8 cellular contexts compared by ENCODE assay signal in the genomic region with DNA sequence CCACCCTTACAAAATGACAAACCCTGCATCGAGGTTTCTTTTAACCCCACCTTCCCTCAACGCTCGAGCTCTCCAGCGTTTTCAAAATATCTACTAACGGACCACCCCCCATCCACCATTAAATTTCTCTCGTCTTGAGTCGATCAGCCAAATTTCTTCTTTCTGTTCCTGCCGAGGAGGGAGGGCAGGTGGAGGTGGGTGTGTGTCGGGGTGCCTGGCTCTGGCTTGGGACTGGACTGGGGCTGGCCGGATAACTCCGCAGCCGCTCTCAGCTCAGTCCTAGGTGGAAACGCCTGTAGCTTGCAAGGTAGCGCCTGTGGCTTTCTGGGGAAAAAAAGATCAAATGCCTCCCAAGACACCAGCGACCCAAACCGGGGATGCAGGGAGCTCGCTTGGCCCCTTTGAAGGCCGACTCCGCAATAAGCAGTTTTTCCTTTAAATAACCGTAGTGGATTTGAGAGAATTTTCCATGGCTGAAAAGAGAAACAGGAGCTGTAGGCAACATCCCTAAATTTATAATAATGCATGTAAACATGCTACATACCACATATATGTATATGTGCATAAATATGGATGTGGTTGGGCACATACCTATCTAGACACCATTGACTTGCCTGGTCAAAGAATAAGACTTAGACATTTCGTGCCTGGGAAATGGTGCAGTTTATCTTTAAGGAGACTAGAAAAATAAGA. TPM values are rescaled to one million over a fixed set of nuclear protein-coding genes. Genes with fewer than 3 reads are reported as not detected.
DNase-seq lines count a peak whose midpoint lies in the region; ATAC-seq, FAIRE-seq and TF ChIP-seq lines count a peak whose summit lies in the region.

No MANE protein-coding gene starts in this region.

- no peak overlapping the region; a peak in 1 of 6 replicates for H3K4me3 ChIP-seq in HepG2 (replicated peaks in 1 of 3; ENCODE audit: insufficient read depth in 1 of 3, low read depth in 2 of 3, low read length in 3 of 3)
- H3K4me3 ChIP-seq in right lobe of liver = peak overlapping the region in 1 of 3 donors; percentile 51
- peak overlapping the region; percentile 57 for H3K4me3 ChIP-seq in SJCRH30
- peak overlapping the region; percentile 36 to 42 for H3K4me3 ChIP-seq in foreskin fibroblast (ENCODE audit: low read depth in 1 of 2, low read length in 2 of 2)
- peak overlapping the region; percentile 49 for H3K4me3 ChIP-seq in skeletal muscle cell (ENCODE audit: low read depth, low read length)

- no peak overlapping the region for H3K9ac ChIP-seq in HepG2 (ENCODE audit: insufficient read depth, low read depth, low read length)

- H3K79me2 ChIP-seq in HepG2 (ENCODE audit: insufficient read depth, low read length) = no peaks in the 10 kb centered on the region

- DNase-seq in HepG2 (ENCODE audit: low spot score) = no peak
- DNase-seq in right lobe of liver = no peak
- peak in 1 of 2 experiments; percentile 10 for DNase-seq in SJCRH30
- DNase-seq in foreskin fibroblast = no peak
- no peak for DNase-seq in skeletal muscle cell (ENCODE audit: low read depth)

- peak overlapping the region; percentile 58 for H3K4me2 ChIP-seq in HepG2 (ENCODE audit: low read depth, low read length)

- H3K27me3 ChIP-seq in HepG2 (ENCODE audit: control insufficient read depth in 1 of 2, insufficient read depth in 2 of 2, low read length in 2 of 2) (peaks cover 9 to 64% of the 10 kb centered on the region in 2 experiments; a peak in 4 of 5 replicates), right lobe of liver (peaks cover 13 to 21% of the 10 kb centered on the region in 2 donors), SJCRH30 (peaks cover 18% of the 10 kb centered on the region)

- 18% methylated on average over 21 of the region's 21 CpGs for WGBS in HepG2 (ENCODE audit: low lambda C conversion rate)
- 5% methylated on average over 20 of the region's 21 CpGs for WGBS in right lobe of liver (ENCODE audit: insufficient coverage, low coverage, low lambda C conversion rate, missing lambda C conversion rate)

- TF ChIP-seq POLR2A in HepG2 (IDR thresholded peaks at IDR 0.05; ENCODE audit: insufficient read depth in 1 of 2, low read depth in 2 of 2, low read length in 2 of 2) (no peak), right lobe of liver (IDR thresholded peaks at IDR 0.05) (no peak)

- no peak overlapping the region for H2AFZ ChIP-seq in HepG2 (ENCODE audit: low read length)

- TF ChIP-seq CTCF in HepG2 (CRISPR knock-in tag; IDR thresholded peaks at IDR 0.05) (no peak), right lobe of liver (IDR thresholded peaks at IDR 0.05) (no peak), foreskin fibroblast (IDR thresholded peaks at IDR 0.05; ENCODE audit: low read depth, low read length) (no peak)

- H3K27ac ChIP-seq in HepG2 (ENCODE audit: extremely low read length, insufficient read depth, low read length) (no peak overlapping the region), right lobe of liver (no peak overlapping the region), SJCRH30 (no peak overlapping the region)

- BruUV-seq in HepG2 (replicated peaks; lab: Mats Ljungman, UMichigan) = no TSS peak

- ATAC-seq in HepG2 = no peak
- no peak for ATAC-seq in right lobe of liver
- ATAC-seq in HG02981 (IDR thresholded peaks at IDR 0.05; ENCODE audit: unreplicated experiment) = no peak
- ATAC-seq in HG02885 (IDR thresholded peaks at IDR 0.05; ENCODE audit: poor library complexity, unreplicated experiment) = no peak
- no peak for ATAC-seq in GM18502 (IDR thresholded peaks at IDR 0.05; ENCODE audit: poor library complexity, unreplicated experiment)

- H3K4me1 ChIP-seq in HepG2 (ENCODE audit: insufficient read depth, low read length) (peaks cover 15% of the 10 kb centered on the region; the same call in 1 of the 2 replicates), right lobe of liver (peaks cover 0 to 34% (median 4%) of the 10 kb centered on the region in 4 donors), SJCRH30 (peaks cover 2% of the 10 kb centered on the region; the same call in 1 of the 2 replicates)

- POLR2A ChIA-PET in HepG2 (lab: Yijun Ruan, JAX) = no interaction called here

- H3K9me3 ChIP-seq in HepG2 (ENCODE audit: low read length) = no peaks in the 10 kb centered on the region
- H3K9me3 ChIP-seq in right lobe of liver = no peaks in the 10 kb centered on the region
- H3K9me3 ChIP-seq in SJCRH30 (replicated peaks) = no peaks in the 10 kb centered on the region

- no peak for TF ChIP-seq RAD21 in HepG2 (CRISPR knock-in tag; IDR thresholded peaks at IDR 0.05)

- intact Hi-C loops in HepG2 (cut with micrococcal nuclease; ENCODE audit: unreplicated experiment) = loop anchor here (5.0 kb wide), 1 partner anchor 460 kb away; no protein-coding TSS in a partner anchor
- intact Hi-C loops in right lobe of liver (cut with DNase I) = no loop called here

- no peaks in the 10 kb centered on the region for H4K20me1 ChIP-seq in HepG2 (ENCODE audit: insufficient read depth, low read length)

- no peak for FAIRE-seq in HepG2 (lab: Jason Lieb, UNC)

- TF ChIP-seq EP300 in HepG2 (IDR thresholded peaks at IDR 0.05; ENCODE audit: low read depth in 2 of 2, low read length in 2 of 2) (no peak), HepG2 (CRISPR knock-in tag; IDR thresholded peaks at IDR 0.05; ENCODE audit: borderline replicate concordance) (no peak)

- in situ Hi-C loops in HepG2 (cut with HindIII; ENCODE audit: extremely low pct_ligation_motif_present, low pct_unique_long_range_greater_than_20kb) = loop anchor here (25.0 kb wide), 1 partner anchor 465 kb away; no protein-coding TSS in a partner anchor

- CTCF ChIA-PET in HepG2 (lab: Yijun Ruan, JAX; ENCODE audit: low intra/inter-chr PET ratio, low total read pairs) = no interaction called here

- H3K36me3 ChIP-seq in HepG2 (replicated peaks in 1 of 2; ENCODE audit: control insufficient read depth in 1 of 2, insufficient read depth in 2 of 2, low read length in 2 of 2) (no peaks in the 10 kb centered on the region), right lobe of liver (no peaks in the 10 kb centered on the region), SJCRH30 (no peaks in the 10 kb centered on the region)

TF ChIP-seq in HepG2, 621 proteins besides CTCF, POLR2A, EP300 and RAD21:
- 0 out of 2 replicates have a peak, but pooled peaks have one; percentile 62 for TF ChIP-seq EZH2 (conservative IDR thresholded peaks at IDR 0.05; ENCODE audit: low read depth, low read length)
- TF ChIP-seq ZNF10 (CRISPR knock-in tag; IDR thresholded peaks at IDR 0.05; ENCODE audit: borderline replicate concordance, low read depth) = no peak

RNA-seq across cellular contexts. Expression of a gene that starts 1.9 kb away (rescaled TPM):
- 0.02 TPM in 1 of 2 replicates, not detected in the other for total RNA-seq in HepG2 (2016; rRNA removed; fragmentation: Illumina TruSeq; extraction: Trizol)
- total RNA-seq in HepG2 (2016; cell fraction: cytosol; rRNA removed; fragmentation: Illumina TruSeq; extraction: Trizol; ENCODE audit: low read depth) = not detected in 2 replicates
- not detected in 2 replicates for total RNA-seq in HepG2 (2016; cell fraction: insoluble cytoplasmic fraction; rRNA removed; fragmentation: Illumina TruSeq; extraction: Trizol)
- total RNA-seq in HepG2 (2016; cell fraction: membrane; rRNA removed; fragmentation: Illumina TruSeq; extraction: Trizol) = not detected in 2 replicates
- total RNA-seq in HepG2 (2016; cell fraction: nucleus; rRNA removed; fragmentation: Illumina TruSeq; extraction: Trizol) = not detected in 2 replicates
- 0.01 TPM in 2 replicates for polyA plus RNA-seq in HepG2 (2011; rRNA removed)
- 0.01 TPM in 1 of 2 replicates, not detected in the other for polyA plus RNA-seq in HepG2 (2011; cell fraction: cytosol; rRNA removed)
- polyA plus RNA-seq in HepG2 (2011; cell fraction: nucleus; rRNA removed) = 0.02 and 0.03 TPM in 2 replicates
- 0.01 TPM in 1 of 2 replicates, not detected in the other for polyA plus RNA-seq in HepG2 (2012)
- polyA plus RNA-seq in HepG2 (2016; cell fraction: cytosol; fragmentation: Illumina TruSeq; extraction: Trizol; ENCODE audit: low read depth) = not detected in 2 replicates
- polyA plus RNA-seq in HepG2 (2016; cell fraction: insoluble cytoplasmic fraction; fragmentation: Illumina TruSeq; extraction: Trizol; ENCODE audit: low read depth) = not detected in 2 replicates
- not detected in 2 replicates for polyA plus RNA-seq in HepG2 (2016; cell fraction: membrane; fragmentation: Illumina TruSeq; extraction: Trizol; ENCODE audit: low read depth)
- not detected in 2 replicates for polyA plus RNA-seq in HepG2 (2016; cell fraction: nucleus; fragmentation: Illumina TruSeq; extraction: Trizol; ENCODE audit: insufficient read depth, low read depth)
- polyA minus RNA-seq in HepG2 (2011; rRNA and poly(A)+ RNA removed; ENCODE audit: low replicate concordance) = 0.02 and 0.06 TPM in 2 replicates
- not detected in 2 replicates for polyA minus RNA-seq in HepG2 (2011; cell fraction: cytosol; rRNA and poly(A)+ RNA removed)
- polyA minus RNA-seq in HepG2 (2011; cell fraction: nucleus; rRNA and poly(A)+ RNA removed) = under 0.01 and 0.12 TPM in 2 replicates
- total RNA-seq in right lobe of liver = under 1 TPM in 4 of 6 experiments, not detected in 2; under 0.01 to 0.53 (median 0.13) TPM
- 0.63 and 0.73 TPM in 2 replicates for total RNA-seq in SJCRH30 (2014; rRNA removed; shearing (Covaris generic))

RNA-seq across cellular contexts. Expression of a gene that starts 57.2 kb away (rescaled TPM):
- 91.0 and 120 TPM in 2 replicates for total RNA-seq in HepG2 (2016; rRNA removed; fragmentation: Illumina TruSeq; extraction: Trizol)
- 60.7 and 64.6 TPM in 2 replicates for total RNA-seq in HepG2 (2016; cell fraction: cytosol; rRNA removed; fragmentation: Illumina TruSeq; extraction: Trizol; ENCODE audit: low read depth)
- total RNA-seq in HepG2 (2016; cell fraction: insoluble cytoplasmic fraction; rRNA removed; fragmentation: Illumina TruSeq; extraction: Trizol) = 100 and 135 TPM in 2 replicates
- total RNA-seq in HepG2 (2016; cell fraction: membrane; rRNA removed; fragmentation: Illumina TruSeq; extraction: Trizol) = 79.6 and 82.5 TPM in 2 replicates
- total RNA-seq in HepG2 (2016; cell fraction: nucleus; rRNA removed; fragmentation: Illumina TruSeq; extraction: Trizol) = 33.2 and 36.3 TPM in 2 replicates
- polyA plus RNA-seq in HepG2 (2011; rRNA removed) = 38.3 and 50.9 TPM in 2 replicates
- polyA plus RNA-seq in HepG2 (2011; cell fraction: cytosol; rRNA removed) = 17.9 and 20.1 TPM in 2 replicates
- polyA plus RNA-seq in HepG2 (2011; cell fraction: nucleus; rRNA removed) = 5.7 and 6.9 TPM in 2 replicates
- polyA plus RNA-seq in HepG2 (2012) = 78.8 and 104 TPM in 2 replicates
- polyA plus RNA-seq in HepG2 (2016; cell fraction: cytosol; fragmentation: Illumina TruSeq; extraction: Trizol; ENCODE audit: low read depth) = 77.6 and 83.1 TPM in 2 replicates
- polyA plus RNA-seq in HepG2 (2016; cell fraction: insoluble cytoplasmic fraction; fragmentation: Illumina TruSeq; extraction: Trizol; ENCODE audit: low read depth) = 127 and 141 TPM in 2 replicates
- polyA plus RNA-seq in HepG2 (2016; cell fraction: membrane; fragmentation: Illumina TruSeq; extraction: Trizol; ENCODE audit: low read depth) = 82.8 and 92.8 TPM in 2 replicates
- polyA plus RNA-seq in HepG2 (2016; cell fraction: nucleus; fragmentation: Illumina TruSeq; extraction: Trizol; ENCODE audit: insufficient read depth, low read depth) = 56.1 and 57.3 TPM in 2 replicates
- 10.4 and 14.1 TPM in 2 replicates for polyA minus RNA-seq in HepG2 (2011; rRNA and poly(A)+ RNA removed; ENCODE audit: low replicate concordance)
- polyA minus RNA-seq in HepG2 (2011; cell fraction: cytosol; rRNA and poly(A)+ RNA removed) = 12.2 and 13.7 TPM in 2 replicates
- polyA minus RNA-seq in HepG2 (2011; cell fraction: nucleus; rRNA and poly(A)+ RNA removed) = 4.6 and 13.4 TPM in 2 replicates
- total RNA-seq in right lobe of liver = 10 to 100 TPM; 26.0 to 44.4 (median 31.1) TPM
- 54.8 and 59.4 TPM in 2 replicates for total RNA-seq in SJCRH30 (2014; rRNA removed; shearing (Covaris generic))

Comparison
In these comparisons a context has a peak if more than half of its experiments do, and no peak if none do; other contexts are left out.
1. H3K4me3 ChIP-seq: peak in SJCRH30 (single experiment), foreskin fibroblast (2 of 2) and skeletal muscle cell (single experiment); none in HepG2 (0 of 3).